8 cellular contexts compared by ENCODE assay signal in the genomic region with DNA sequence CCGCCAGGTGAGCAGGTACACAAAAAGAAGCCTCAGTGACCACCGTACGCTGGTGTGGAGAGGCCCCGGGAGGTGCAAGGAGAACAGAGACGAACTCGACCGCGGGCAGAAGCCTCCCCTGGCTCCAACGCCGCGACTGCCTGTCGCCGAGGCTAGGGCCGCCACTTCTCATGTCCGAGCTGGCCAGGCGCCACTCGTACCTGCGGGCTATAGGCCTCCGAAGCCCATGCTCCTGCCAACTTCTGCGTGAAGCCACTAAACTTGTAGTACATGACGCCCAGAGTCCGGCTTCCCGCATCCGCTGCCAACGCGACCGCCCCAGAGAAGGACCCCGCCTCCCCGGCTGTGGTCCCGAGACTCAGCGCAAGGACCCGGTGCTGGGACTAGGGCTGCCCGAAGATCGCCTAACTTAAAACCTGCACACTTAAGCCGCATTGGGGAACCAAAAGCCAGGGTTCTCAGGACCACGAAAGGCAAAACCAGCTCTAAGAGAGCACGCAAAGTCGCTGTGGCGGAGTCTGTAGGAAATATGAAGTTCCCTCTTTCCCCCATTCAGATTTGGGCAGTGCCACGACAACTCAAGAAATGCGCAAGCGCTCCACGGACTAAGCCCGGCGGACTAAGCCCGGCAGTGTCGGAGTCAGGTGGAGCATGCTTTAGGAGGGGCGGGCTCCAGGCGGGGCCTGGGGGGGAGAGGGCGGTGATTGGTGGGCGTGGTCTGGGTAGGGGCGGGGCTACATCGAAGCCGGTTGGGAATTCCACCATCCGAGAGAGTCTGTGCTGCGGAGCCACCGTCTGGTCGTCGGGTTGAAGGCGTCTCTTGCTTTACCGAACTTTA. TPM values are rescaled to one million over a fixed set of nuclear protein-coding genes. Genes with fewer than 3 reads are reported as not detected.
DNase-seq lines count a peak whose midpoint lies in the region; TF ChIP-seq lines count a peak whose summit lies in the region.

TSS of gene COX7A2L (minus strand) at position 328 of the 838 bp plus-strand sequence. CDS start at position 272, 56 bp downstream.

- H3K27me3 ChIP-seq in H7 (ENCODE audit: control insufficient read depth, insufficient read depth, low read length): no peaks in the 10 kb centered on the region

- peak within 1 kb of the TSS; percentile 87 for H3K9ac ChIP-seq in ES-I3 (ENCODE audit: low read depth, low read length)

- peak within 1 kb of the TSS; percentile 90 to 94 (median 92) for H3K4me3 Mint-ChIP-seq in nephron
- peak within 1 kb of the TSS; percentile 89 for H3K4me3 Mint-ChIP-seq in stimulated activated naive CD8-positive, alpha-beta T cell treated with anti-CD3 and anti-CD28 coated beads, Interleukin-15, Interleukin-2, amounts not matched to agents 100 ng/mL and 50 ng/mL, for 24 hours

- H3K4me1 Mint-ChIP-seq in nephron: peaks cover 37% of the 10 kb centered on the region
- H3K4me1 Mint-ChIP-seq in stimulated activated naive CD8-positive, alpha-beta T cell treated with anti-CD3 and anti-CD28 coated beads, Interleukin-15, Interleukin-2, amounts not matched to agents 100 ng/mL and 50 ng/mL, for 24 hours (ENCODE audit: low read depth): peaks cover 55% of the 10 kb centered on the region

- no peaks in the 10 kb centered on the region for H3K9me3 Mint-ChIP-seq in nephron
- no peaks in the 10 kb centered on the region for H3K9me3 Mint-ChIP-seq in stimulated activated naive CD8-positive, alpha-beta T cell treated with anti-CD3 and anti-CD28 coated beads, Interleukin-15, Interleukin-2, amounts not matched to agents 100 ng/mL and 50 ng/mL, for 24 hours

- DNase-seq in H7 (peak; percentile 98), M059J (ENCODE audit: low read depth) (peak; percentile 94), SHP77 (lab: John Stamatoyannopoulos, UW) (peak; percentile 91 to 93), fibroblast of pulmonary artery (ENCODE audit: low read depth) (peak; percentile 98)
- DNase-seq in activated effector memory CD4-positive, alpha-beta T cell treated with Interleukin-2 at 50 U/mL for 16 hours: peak; percentile 93

- no peaks in the 10 kb centered on the region for H3K9me3 ChIP-seq in ES-I3 (ENCODE audit: control insufficient read depth, insufficient read depth, low read length)

- peaks cover 3% of the 10 kb centered on the region for H3K36me3 Mint-ChIP-seq in nephron (ENCODE audit: low read depth)
- H3K36me3 Mint-ChIP-seq in stimulated activated naive CD8-positive, alpha-beta T cell treated with anti-CD3 and anti-CD28 coated beads, Interleukin-15, Interleukin-2, amounts not matched to agents 100 ng/mL and 50 ng/mL, for 24 hours (ENCODE audit: low read depth): peaks cover 14% of the 10 kb centered on the region

- peak; percentile 36 for TF ChIP-seq CTCF in fibroblast of pulmonary artery (IDR thresholded peaks at IDR 0.05; ENCODE audit: low read length, missing control alignments)
- peak in 2 of 3 experiments; percentile 36 to 39 for TF ChIP-seq CTCF in nephron (IDR thresholded peaks at IDR 0.05; ENCODE audit: unreplicated experiment in 3 of 3)

- H3K4me3 ChIP-seq in H7 (ENCODE audit: insufficient read depth, low read depth, low read length): peak within 1 kb of the TSS; percentile 99
- peak within 1 kb of the TSS; percentile 97 for H3K4me3 ChIP-seq in fibroblast of pulmonary artery (replicated peaks; ENCODE audit: low read depth, low read length)

- H3K27ac Mint-ChIP-seq in nephron: peak within 1 kb of the TSS; percentile 100
- peak within 1 kb of the TSS; percentile 99 for H3K27ac Mint-ChIP-seq in stimulated activated naive CD8-positive, alpha-beta T cell treated with anti-CD3 and anti-CD28 coated beads, Interleukin-15, Interleukin-2, amounts not matched to agents 100 ng/mL and 50 ng/mL, for 24 hours

- H3K27me3 Mint-ChIP-seq in nephron (ENCODE audit: low read depth): peaks cover 7% of the 10 kb centered on the region
- no peaks in the 10 kb centered on the region for H3K27me3 Mint-ChIP-seq in stimulated activated naive CD8-positive, alpha-beta T cell treated with anti-CD3 and anti-CD28 coated beads, Interleukin-15, Interleukin-2, amounts not matched to agents 100 ng/mL and 50 ng/mL, for 24 hours

- H3K36me3 ChIP-seq in ES-I3 (ENCODE audit: insufficient read depth, low read length) (no peaks in the 10 kb centered on the region), H7 (replicated peaks; ENCODE audit: control insufficient read depth, insufficient read depth, low read length) (no peaks in the 10 kb centered on the region)

- H3K4me1 ChIP-seq in ES-I3 (ENCODE audit: insufficient read depth, low read length): peaks cover 7% of the 10 kb centered on the region; the same call in 1 of the 2 replicates

RNA-seq across cellular contexts. Expression of gene COX7A2L, which starts in this region (rescaled TPM):
- total RNA-seq in H7 (2014; rRNA removed; shearing (Covaris generic)): 149 and 154 TPM in 2 replicates
- total RNA-seq in M059J (2014; rRNA removed; shearing (Covaris generic)): 178 and 254 TPM in 2 replicates

Comparison
In these comparisons a context has a peak if more than half of its experiments do, and no peak if none do; other contexts are left out.
1. Peak in every context shown above with its lines: DNase-seq and H3K4me3 ChIP-seq.